In the genomic region with DNA sequence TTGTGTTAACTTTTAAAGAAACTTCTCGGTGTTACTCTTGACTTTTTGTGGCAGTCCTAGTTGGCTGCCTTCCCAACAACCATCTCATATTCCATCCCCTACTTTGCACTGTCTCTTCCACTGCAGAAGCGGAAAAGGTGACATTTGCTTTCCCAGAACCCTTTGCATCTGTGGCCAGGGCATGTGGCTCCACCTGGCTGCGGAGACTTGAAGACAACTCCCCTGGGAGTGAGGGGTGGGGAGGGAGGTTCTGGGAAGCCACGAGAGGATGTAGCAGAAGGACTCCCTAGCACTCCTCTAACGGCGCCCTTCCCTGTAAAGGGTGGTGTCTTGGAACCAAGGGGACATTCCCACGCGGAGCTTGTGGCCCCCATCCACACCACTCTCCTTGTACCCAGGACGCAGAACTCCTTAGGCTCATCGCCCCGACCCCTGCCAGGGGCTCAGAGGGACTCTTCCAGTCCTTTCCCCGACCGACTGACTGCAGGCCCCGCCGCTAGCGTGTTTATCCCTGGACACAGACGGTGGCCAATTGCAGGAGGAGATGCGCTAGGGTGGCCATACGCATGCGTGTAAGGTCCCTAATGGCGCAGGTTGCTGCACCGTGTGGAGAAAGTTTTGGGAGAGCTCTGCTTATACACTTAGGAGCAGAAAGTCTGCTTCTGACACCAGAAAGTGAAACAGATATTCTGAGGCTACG, we compare ENCODE assay signal across 1 cellular context.
TF ChIP-seq lines count a peak whose summit lies in the region.

No MANE protein-coding gene starts in this region.

TF ChIP-seq in Ishikawa, 13 proteins besides CTCF, POLR2A, EP300 and RAD21 (continued from another document):
- TF ChIP-seq REST (IDR thresholded peaks at IDR 0.05; ENCODE audit: low read depth) (no peak), TAF1 (IDR thresholded peaks at IDR 0.05; ENCODE audit: low read depth) (no peak), CREB1 (IDR thresholded peaks at IDR 0.05; ENCODE audit: low read depth) (no peak)
